Comparison of ENCODE assay signal across 29 cellular contexts in genomic region chr1:180974236-180974635, GRCh38. TPM values are rescaled to one million over a fixed set of nuclear protein-coding genes. Genes with fewer than 3 reads are reported as not detected.
DNase-seq lines count a peak whose midpoint lies in the region; ATAC-seq and FAIRE-seq lines count a peak whose summit lies in the region.
"Had no signal": no experiment of that assay in that cellular context is flagged by ENCODE, and none has a peak within 500 bp of the region (broad histone marks: within the 10 kb centered on the region; RNA-seq: fewer than 3 reads in every experiment).

No MANE protein-coding gene starts in this region.

- no peak for ATAC-seq in activated naive CD4-positive, alpha-beta T cell treated with anti-CD3 and anti-CD28 coated beads, Interleukin-2, amount 50 U/mL, for 72 hours
- ATAC-seq in GM21737 (IDR thresholded peaks at IDR 0.05; ENCODE audit: unreplicated experiment): no peak
- ATAC-seq: activated T-helper 17 cell treated with anti-CD3 and anti-CD28 coated beads, Interleukin-2, amount 50 U/mL, for 72 hours; left ventricle myocardium superior; stimulated activated naive CD8-positive, alpha-beta T cell treated with anti-CD3 and anti-CD28 coated beads, Interleukin-15, amount 100 ng/mL, for 72 hours had no signal

- H3K27ac Mint-ChIP-seq in activated naive CD4-positive, alpha-beta T cell treated with anti-CD3 and anti-CD28 coated beads, Interleukin-2, amount 50 U/mL, for 72 hours: peak overlapping the region; percentile 60 to 67
- H3K27ac Mint-ChIP-seq: activated naive CD4-positive, alpha-beta T cell treated with anti-CD3 and anti-CD28 coated beads, Interleukin-2, amount 50 U/mL, for 24 hours; activated T-helper 17 cell treated with anti-CD3 and anti-CD28 coated beads, Interleukin-2, amount 50 U/mL, for 72 hours had no signal

- no peaks in the 10 kb centered on the region for H3K9me3 ChIP-seq in small intestine (ENCODE audit: control insufficient read depth, low read depth)
- H3K9me3 ChIP-seq: ascending aorta, SJSA1 had no signal

- H3K36me3 ChIP-seq in small intestine (ENCODE audit: control insufficient read depth in 2 of 2, insufficient read depth in 2 of 2, low read length in 2 of 2): peaks cover 14 to 16% of the 10 kb centered on the region in 2 donors

- H3K9me3 Mint-ChIP-seq in activated naive CD4-positive, alpha-beta T cell treated with anti-CD3 and anti-CD28 coated beads, Interleukin-2, amount 50 U/mL, for 72 hours: no peaks in the 10 kb centered on the region
- H3K9me3 Mint-ChIP-seq: activated naive CD4-positive, alpha-beta T cell treated with anti-CD3 and anti-CD28 coated beads, Interleukin-2, amount 50 U/mL, for 24 hours; activated T-helper 17 cell treated with anti-CD3 and anti-CD28 coated beads, Interleukin-2, amount 50 U/mL, for 72 hours; central memory CD8-positive, alpha-beta T cell; stimulated activated naive CD8-positive, alpha-beta T cell treated with anti-CD3 and anti-CD28 coated beads, Interleukin-15, amount 100 ng/mL, for 72 hours had no signal

- H3K4me3 ChIP-seq in small intestine (ENCODE audit: low read depth in 1 of 2, low read length in 2 of 2): no peak overlapping the region
- H3K4me3 ChIP-seq: ascending aorta, dorsolateral prefrontal cortex, SJSA1, skin epidermis had no signal

- peaks cover 0 to 5% of the 10 kb centered on the region in 2 donors for H3K4me1 ChIP-seq in small intestine (ENCODE audit: control insufficient read depth in 2 of 2, insufficient read depth in 1 of 2, low read depth in 1 of 2, low read length in 1 of 2)
- H3K4me1 ChIP-seq: ascending aorta had no signal

- no peaks in the 10 kb centered on the region for H3K27me3 ChIP-seq in small intestine (ENCODE audit: control insufficient read depth in 2 of 2, insufficient read depth in 2 of 2, low read length in 2 of 2)
- H3K27me3 ChIP-seq: ascending aorta, dorsolateral prefrontal cortex, SJSA1 had no signal

- in situ Hi-C loops in G401 (cut with HindIII; ENCODE audit: low sequenced_read_pairs): no loop called here

- peaks cover 41 to 46% of the 10 kb centered on the region in 2 donors for H3K36me3 Mint-ChIP-seq in activated naive CD4-positive, alpha-beta T cell treated with anti-CD3 and anti-CD28 coated beads, Interleukin-2, amount 50 U/mL, for 72 hours

- no peak for DNase-seq in activated naive CD4-positive, alpha-beta T cell treated with anti-CD3 and anti-CD28 coated beads, Interleukin-2, amount 50 U/mL, for 72 hours (ENCODE audit: low spot score in 2 of 2)
- no peak for DNase-seq in activated naive CD4-positive, alpha-beta T cell treated with anti-CD3 and anti-CD28 coated beads, Interleukin-2, amount 50 U/mL, for 16 hours
- peak; percentile 42 for DNase-seq in NCI-H146 treated with DMSO at 0.1 percent for 48 hours (lab: John Stamatoyannopoulos, UW; ENCODE audit: unreplicated experiment)
- DNase-seq in dermis blood vessel endothelial cell: peak; percentile 34
- DNase-seq in small intestine: peak; percentile 53
- no peak for DNase-seq in G401 (ENCODE audit: low spot score)
- no peak for DNase-seq in HK-2 (ENCODE audit: unreplicated experiment)
- DNase-seq: activated CD4-positive, alpha-beta T cell treated with anti-CD3 and anti-CD28 coated beads, Interleukin-2, amount 50 U/mL, for 4 hours; dorsolateral prefrontal cortex; glutamatergic neuron; HCEC 1CT; KG1; left ventricle myocardium superior; NCI-H1694; NCI-H524 treated with DMSO at 0.1 percent for 48 hours; nucleus accumbens; RPMI8226; stimulated activated CD8-positive, alpha-beta memory T cell treated with anti-CD3 and anti-CD28 coated beads, Interleukin-4, amount 100 ng/mL, for 48 hours; stimulated activated naive CD8-positive, alpha-beta T cell treated with anti-CD3 and anti-CD28 coated beads, Interleukin-15, amount 100 ng/mL, for 72 hours; T-helper 1 cell had no signal

- 14 to 44% (median 34%) methylated on average over 4 of the region's 4 CpGs for WGBS in small intestine, 3 donors

- no peak for FAIRE-seq in small intestine (lab: Jason Lieb, UNC)
- FAIRE-seq: G401.6, keratinocyte had no signal

- H3K27ac ChIP-seq in small intestine (ENCODE audit: low read depth in 1 of 2, low read length in 1 of 2): no peak overlapping the region
- H3K27ac ChIP-seq: ascending aorta, SJSA1 had no signal

RNA-seq across cellular contexts. Expression of gene STX6, which starts 48.4 kb away (rescaled TPM):
- total RNA-seq in activated naive CD4-positive, alpha-beta T cell treated with anti-CD3 and anti-CD28 coated beads, Interleukin-2, amount 50 U/mL, for 72 hours: 10 to 100 TPM; 18.7 to 20.3 TPM
- total RNA-seq in dermis blood vessel endothelial cell: 50.3 and 66.0 TPM in 2 replicates
- polyA plus RNA-seq in small intestine: 1 to 10 TPM; 5.4 to 9.9 (median 7.2) TPM
- 17.9 and 28.8 TPM in 2 replicates for total RNA-seq in G401 (2014; rRNA removed; shearing (Covaris generic))

RNA-seq across cellular contexts. Expression of gene MR1, which starts 59.5 kb away (rescaled TPM):
- total RNA-seq in activated naive CD4-positive, alpha-beta T cell treated with anti-CD3 and anti-CD28 coated beads, Interleukin-2, amount 50 U/mL, for 72 hours: 10 to 100 TPM; 13.5 to 27.4 TPM
- 2.9 and 4.0 TPM in 2 replicates for total RNA-seq in dermis blood vessel endothelial cell
- polyA plus RNA-seq in small intestine: 1 to 10 TPM; 1.1 to 7.0 (median 2.2) TPM
- 8.3 and 10.6 TPM in 2 replicates for total RNA-seq in G401 (2014; rRNA removed; shearing (Covaris generic))

Comparison
In these comparisons a context has a peak if more than half of its experiments do, and no peak if none do; other contexts are left out.
1. DNase-seq: peak in NCI-H146 treated with DMSO at 0.1 percent for 48 hours (single experiment), dermis blood vessel endothelial cell (single experiment) and small intestine (single experiment); none in activated naive CD4-positive, alpha-beta T cell treated with anti-CD3 and anti-CD28 coated beads, Interleukin-2, amount 50 U/mL, for 72 hours (0 of 2), activated naive CD4-positive, alpha-beta T cell treated with anti-CD3 and anti-CD28 coated beads, Interleukin-2, amount 50 U/mL, for 16 hours (single experiment), G401 (single experiment) and HK-2 (single experiment).